In genomic region chr1:63904826-63905225, GRCh38 we compare ENCODE assay signal across 13 cellular contexts.
"Had no signal": no experiment of that assay in that cellular context is flagged by ENCODE, and none has a peak within 500 bp of the region (broad histone marks: within the 10 kb centered on the region; RNA-seq: fewer than 3 reads in every experiment).

No MANE protein-coding gene starts in this region.

- H3K27ac ChIP-seq: heart right ventricle, vagina had no signal

- H3K36me3 ChIP-seq: heart right ventricle, thoracic aorta, vagina had no signal

- H3K27ac Mint-ChIP-seq: activated CD8-positive, alpha-beta T cell treated with anti-CD3 and anti-CD28 coated beads for 36 hours; activated T-cell treated with anti-CD3 and anti-CD28 coated beads, Interleukin-2, amount 50 U/mL, for 72 hours; nephron progenitor cell; stimulated activated naive CD8-positive, alpha-beta T cell treated with anti-CD3 and anti-CD28 coated beads, Interleukin-15, amount 100 ng/mL, for 72 hours had no signal

- H3K27me3 ChIP-seq: heart right ventricle, vagina had no signal

- H3K9me3 Mint-ChIP-seq: activated CD8-positive, alpha-beta T cell treated with anti-CD3 and anti-CD28 coated beads for 36 hours; activated T-cell treated with anti-CD3 and anti-CD28 coated beads, Interleukin-2, amount 50 U/mL, for 72 hours; nephron progenitor cell; stimulated activated naive CD8-positive, alpha-beta T cell treated with anti-CD3 and anti-CD28 coated beads, Interleukin-15, amount 100 ng/mL, for 72 hours had no signal

- ATAC-seq: activated CD8-positive, alpha-beta T cell treated with anti-CD3 and anti-CD28 coated beads for 36 hours; activated T-cell treated with anti-CD3 and anti-CD28 coated beads, Interleukin-2, amount 50 U/mL, for 72 hours; stimulated activated naive CD8-positive, alpha-beta T cell treated with anti-CD3 and anti-CD28 coated beads, Interleukin-15, amount 100 ng/mL, for 72 hours had no signal

- H3K9me3 ChIP-seq: heart right ventricle, thoracic aorta, vagina had no signal

- H3K4me3 Mint-ChIP-seq: activated CD8-positive, alpha-beta T cell treated with anti-CD3 and anti-CD28 coated beads for 36 hours; activated T-cell treated with anti-CD3 and anti-CD28 coated beads, Interleukin-2, amount 50 U/mL, for 72 hours; nephron progenitor cell; stimulated activated naive CD8-positive, alpha-beta T cell treated with anti-CD3 and anti-CD28 coated beads, Interleukin-15, amount 100 ng/mL, for 72 hours had no signal

- DNase-seq: activated CD4-positive, alpha-beta T cell treated with anti-CD3 and anti-CD28 coated beads for 4 hours; activated CD8-positive, alpha-beta memory T cell treated with anti-CD3 and anti-CD28 coated beads, Interleukin-2, amount 50 U/mL, for 4 hours; activated CD8-positive, alpha-beta T cell treated with anti-CD3 and anti-CD28 coated beads for 36 hours; activated naive CD4-positive, alpha-beta T cell; activated T-cell treated with anti-CD3 and anti-CD28 coated beads, Interleukin-2, amount 50 U/mL, for 72 hours; foreskin melanocyte; heart right ventricle; nephron progenitor cell; stimulated activated CD4-positive, alpha-beta T cell treated with anti-CD3 and anti-CD28 coated beads, Interleukin-4, amount 100 ng/mL, for 1 hour; stimulated activated CD8-positive, alpha-beta memory T cell treated with anti-CD3 and anti-CD28 coated beads, Interleukin-4, amount 100 ng/mL, for 48 hours; stimulated activated naive CD8-positive, alpha-beta T cell treated with anti-CD3 and anti-CD28 coated beads, Interleukin-15, amount 100 ng/mL, for 72 hours had no signal

- H3K4me1 Mint-ChIP-seq: stimulated activated naive CD8-positive, alpha-beta T cell treated with anti-CD3 and anti-CD28 coated beads, Interleukin-15, amount 100 ng/mL, for 72 hours had no signal

- H3K4me3 ChIP-seq: heart right ventricle, thoracic aorta, vagina had no signal

- H3K27me3 Mint-ChIP-seq: activated CD8-positive, alpha-beta T cell treated with anti-CD3 and anti-CD28 coated beads for 36 hours; stimulated activated naive CD8-positive, alpha-beta T cell treated with anti-CD3 and anti-CD28 coated beads, Interleukin-15, amount 100 ng/mL, for 72 hours had no signal
